In the genomic region with DNA sequence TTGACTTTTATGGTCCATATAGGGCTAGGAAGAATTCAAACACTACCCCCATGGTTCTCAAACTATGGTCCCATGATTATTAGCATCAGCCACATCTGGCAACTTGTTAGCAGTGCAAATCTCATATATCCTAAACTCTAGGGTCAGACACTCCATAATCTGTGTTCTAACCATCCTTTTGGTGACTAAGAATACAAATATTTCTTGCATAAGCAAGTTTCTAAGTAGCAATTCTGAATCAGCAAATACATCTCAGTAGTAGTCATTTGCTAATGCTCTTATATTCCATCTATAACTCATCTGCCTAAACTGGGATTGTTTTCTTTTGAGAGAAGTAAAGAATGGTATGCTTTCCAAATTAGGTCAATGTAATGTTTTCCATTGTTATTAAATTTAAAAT, we compare ENCODE assay signal across 1 cellular context.
TF ChIP-seq lines count a peak whose summit lies in the region.

No MANE protein-coding gene starts in this region.

TF ChIP-seq in neural cell, 6 proteins besides CTCF, POLR2A, EP300 and RAD21 (continued from another document):
- TF ChIP-seq POLR2AphosphoS5 (IDR thresholded peaks at IDR 0.05) = no peak
- no peak for TF ChIP-seq SMC3 (conservative IDR thresholded peaks at IDR 0.05; ENCODE audit: poor library complexity)
TF ChIP-seq in neural cell: peak in this region for 0.
